22 cellular contexts compared by ENCODE assay signal in genomic region chr3:6228958-6229683, GRCh38.
A peak's percentile ranks its signal among the peaks of the same experiment; 100 is the strongest.
DNase-seq lines count a peak whose midpoint lies in the region; ATAC-seq, FAIRE-seq and TF ChIP-seq lines count a peak whose summit lies in the region.
"Had no signal": no experiment of that assay in that cellular context is flagged by ENCODE, and none has a peak within 500 bp of the region (broad histone marks: within the 10 kb centered on the region; RNA-seq: fewer than 3 reads in every experiment).

No MANE protein-coding gene starts in this region.

- no peak overlapping the region for H3K4me3 Mint-ChIP-seq in neural progenitor cell
- H3K4me3 Mint-ChIP-seq in stimulated activated naive B cell treated with anti-CD40 and anti-IgM and Interleukin-4, amounts not matched to agents 10 μg/mL and 1 μg/mL and 100 μg/mL, for 72 hours = no peak overlapping the region
- H3K4me3 Mint-ChIP-seq: CD4-positive, CD25-positive, alpha-beta regulatory T cell had no signal

- H3K4me3 ChIP-seq in GM12878 = no peak overlapping the region
- no peak overlapping the region for H3K4me3 ChIP-seq in neural progenitor cell
- H3K4me3 ChIP-seq: Peyer's patch, SK-N-MC had no signal

- in situ Hi-C loops in GM12878 (cut with MboI) = no loop called here

- H4K20me1 ChIP-seq in GM12878 (ENCODE audit: control insufficient read depth, insufficient read depth) = no peaks in the 10 kb centered on the region
- no peaks in the 10 kb centered on the region for H4K20me1 ChIP-seq in neural progenitor cell (ENCODE audit: low read depth)

- H2AFZ ChIP-seq in GM12878 (ENCODE audit: control insufficient read depth, low read depth, low read length) (no peak overlapping the region), neural progenitor cell (replicated peaks) (no peak overlapping the region)

- no peak overlapping the region for H3K9ac ChIP-seq in GM12878 (ENCODE audit: control insufficient read depth, insufficient read depth, low read length)
- H3K9ac ChIP-seq in neural progenitor cell = no peak overlapping the region

- no peak for FAIRE-seq in GM12878 (lab: Jason Lieb, UNC)
- FAIRE-seq: GM18507, GM19239, HTR-8/SVneo had no signal

- TF ChIP-seq CTCF in GM12878 (IDR thresholded peaks at IDR 0.05 in 2 of 3, conservative IDR thresholded peaks at IDR 0.05 in 1 of 3; ENCODE audit: control insufficient read depth in 2 of 3, extremely low read depth in 1 of 3, insufficient read depth in 1 of 3, low read depth in 3 of 3, low read length in 3 of 3) (no peak), neural progenitor cell (IDR thresholded peaks at IDR 0.05) (no peak)

- H3K4me2 ChIP-seq in GM12878 (ENCODE audit: control insufficient read depth, insufficient read depth) = peak overlapping the region; percentile 30; the same call in 1 of the 2 replicates
- no peak overlapping the region for H3K4me2 ChIP-seq in neural progenitor cell

- 0 out of 4 replicates have a peak, but pooled peaks of 1 of the 2 experiments have one; percentile 43 for TF ChIP-seq EP300 in GM12878 (IDR thresholded peaks at IDR 0.05; ENCODE audit: borderline replicate concordance in 1 of 2, control insufficient read depth in 1 of 2, low read depth in 2 of 2, low read length in 2 of 2)

- RAD21 ChIA-PET in GM12878 (lab: Charles Lee; ENCODE audit: unreplicated experiment) = interaction anchor here (0.9 to 3.3 kb wide), 12 partner anchors 10 to 931 kb away, joined by 3 to 21 read pairs (median 4); no protein-coding TSS in a partner anchor

- peak overlapping the region; percentile 55 for H3K27ac ChIP-seq in GM12878 (ENCODE audit: control insufficient read depth, insufficient read depth)
- no peak overlapping the region for H3K27ac ChIP-seq in neural progenitor cell
- H3K27ac ChIP-seq: HL-60, Peyer's patch, SK-N-MC had no signal

- POLR2A ChIA-PET in GM12878 (lab: Charles Lee) = interaction anchor here (1.9 kb wide), 1 partner anchor 21 kb away, joined by 11 read pairs; no protein-coding TSS in a partner anchor

- intact Hi-C loops in GM12878 (cut with micrococcal nuclease; ENCODE audit: unreplicated experiment) = loop anchor here (1.0 to 2.0 kb wide), 2 partner anchors 96 to 488 kb away; no protein-coding TSS in a partner anchor

- H3K4me1 Mint-ChIP-seq in neural progenitor cell = no peaks in the 10 kb centered on the region
- H3K4me1 Mint-ChIP-seq in stimulated activated naive B cell treated with anti-CD40 and anti-IgM and Interleukin-4, amounts not matched to agents 10 μg/mL and 1 μg/mL and 100 μg/mL, for 72 hours = no peaks in the 10 kb centered on the region
- H3K4me1 Mint-ChIP-seq: CD4-positive, CD25-positive, alpha-beta regulatory T cell had no signal

- CTCF ChIA-PET in GM12878 (lab: Yijun Ruan, JAX) = interaction anchor here (1.6 to 1.8 kb wide), 2 partner anchors 10 to 16 kb away, joined by 4 to 5 read pairs; no protein-coding TSS in a partner anchor

- no peaks in the 10 kb centered on the region for H3K27me3 Mint-ChIP-seq in neural progenitor cell (ENCODE audit: insufficient read depth, low read depth)
- H3K27me3 Mint-ChIP-seq in stimulated activated naive B cell treated with anti-CD40 and anti-IgM and Interleukin-4, amounts not matched to agents 10 μg/mL and 1 μg/mL and 100 μg/mL, for 72 hours = no peaks in the 10 kb centered on the region
- H3K27me3 Mint-ChIP-seq: CD4-positive, CD25-positive, alpha-beta regulatory T cell had no signal

- no TSS peak for BruUV-seq in GM12878 (replicated peaks; lab: Mats Ljungman, UMichigan)

- H3K27me3 ChIP-seq in GM12878 (replicated peaks in 1 of 2; ENCODE audit: control insufficient read depth in 2 of 2, insufficient read depth in 2 of 2, low read length in 1 of 2) = no peaks in the 10 kb centered on the region
- no peaks in the 10 kb centered on the region for H3K27me3 ChIP-seq in neural progenitor cell
- H3K27me3 ChIP-seq: Peyer's patch had no signal

- H3K27ac Mint-ChIP-seq in neural progenitor cell = no peak overlapping the region
- no peak overlapping the region for H3K27ac Mint-ChIP-seq in stimulated activated naive B cell treated with anti-CD40 and anti-IgM and Interleukin-4, amounts not matched to agents 10 μg/mL and 1 μg/mL and 100 μg/mL, for 72 hours
- H3K27ac Mint-ChIP-seq: CD4-positive, CD25-positive, alpha-beta regulatory T cell had no signal

- peaks cover 3% of the 10 kb centered on the region; the same call in 1 of the 2 replicates for H3K4me1 ChIP-seq in GM12878 (ENCODE audit: control insufficient read depth, insufficient read depth, low read length)
- H3K4me1 ChIP-seq in neural progenitor cell = no peaks in the 10 kb centered on the region
- H3K4me1 ChIP-seq: Caco-2, Peyer's patch had no signal

- WGBS in GM12878 (ENCODE audit: insufficient coverage, insufficient replicate concordance, low lambda C conversion rate, missing lambda C conversion rate) = 3% methylated on average over 4 of the region's 4 CpGs

- H3K36me3 ChIP-seq in GM12878 (ENCODE audit: control insufficient read depth in 2 of 2, insufficient read depth in 2 of 2, low read length in 1 of 2) = no peaks in the 10 kb centered on the region
- H3K36me3 ChIP-seq in neural progenitor cell = no peaks in the 10 kb centered on the region
- H3K36me3 ChIP-seq: Peyer's patch had no signal

- TF ChIP-seq RAD21 in GM12878 (IDR thresholded peaks at IDR 0.05; ENCODE audit: insufficient read depth, low read depth, low read length) = no peak

- H3K79me2 ChIP-seq in GM12878 (ENCODE audit: control insufficient read depth, insufficient read depth, low read length) (no peaks in the 10 kb centered on the region), neural progenitor cell (ENCODE audit: low read depth) (no peaks in the 10 kb centered on the region)

- H3K9me3 ChIP-seq in GM12878 (replicated peaks; ENCODE audit: control insufficient read depth, insufficient read depth, low read length) (no peaks in the 10 kb centered on the region; the same call in 1 of the 3 replicates), neural progenitor cell (ENCODE audit: low read depth) (no peaks in the 10 kb centered on the region)
- H3K9me3 ChIP-seq: Caco-2, Peyer's patch had no signal

- H3F3A ChIP-seq in neural progenitor cell (ENCODE audit: low read depth) = no peaks in the 10 kb centered on the region

- TF ChIP-seq POLR2A in GM12878 (IDR thresholded peaks at IDR 0.05; ENCODE audit: low read depth, low read length) = no peak

- H3K36me3 Mint-ChIP-seq in neural progenitor cell = no peaks in the 10 kb centered on the region
- no peaks in the 10 kb centered on the region for H3K36me3 Mint-ChIP-seq in stimulated activated naive B cell treated with anti-CD40 and anti-IgM and Interleukin-4, amounts not matched to agents 10 μg/mL and 1 μg/mL and 100 μg/mL, for 72 hours
- H3K36me3 Mint-ChIP-seq: CD4-positive, CD25-positive, alpha-beta regulatory T cell had no signal

- DNase-seq in GM12878 (ENCODE audit: low read depth, low spot score) (no peak), neural progenitor cell (ENCODE audit: low spot score) (no peak), HuH-7 (ENCODE audit: low spot score) (no peak)
- no peak for DNase-seq in stimulated activated naive B cell treated with anti-CD40 and anti-IgM and Interleukin-4, amounts not matched to agents 10 μg/mL and 1 μg/mL and 100 μg/mL, for 72 hours
- DNase-seq: Caco-2; CD4-positive, CD25-positive, alpha-beta regulatory T cell; EL; GOT3; NCI-H187; NCI-H226; NCI-H524 treated with DMSO at 0.1 percent for 48 hours; Peyer's patch had no signal

- H3K9me3 Mint-ChIP-seq in neural progenitor cell = no peaks in the 10 kb centered on the region
- H3K9me3 Mint-ChIP-seq in stimulated activated naive B cell treated with anti-CD40 and anti-IgM and Interleukin-4, amounts not matched to agents 10 μg/mL and 1 μg/mL and 100 μg/mL, for 72 hours = peaks cover 0 to 6% of the 10 kb centered on the region in 2 donors

- peak; percentile 46 for ATAC-seq in GM18508 (IDR thresholded peaks at IDR 0.05; ENCODE audit: insufficient read depth, unreplicated experiment)
- peak; percentile 30 for ATAC-seq in GM21576 (IDR thresholded peaks at IDR 0.05; ENCODE audit: unreplicated experiment)
- ATAC-seq in HG03135 (IDR thresholded peaks at IDR 0.05; ENCODE audit: unreplicated experiment) = peak; percentile 58
- ATAC-seq in GM12878 = peak; percentile 72
- no peak for ATAC-seq in HG03442 (IDR thresholded peaks at IDR 0.05; ENCODE audit: unreplicated experiment)
- no peak for ATAC-seq in stimulated activated naive B cell treated with anti-CD40 and anti-IgM and Interleukin-4, amounts not matched to agents 10 μg/mL and 1 μg/mL and 100 μg/mL, for 72 hours (replicated peaks)
- ATAC-seq: Right ventricle myocardium inferior had no signal

- SMC1A ChIA-PET in GM12878 (lab: Charles Lee; ENCODE audit: uncharacterized antibody, unreplicated experiment) = interaction anchor here (0.6 to 2.6 kb wide), 20 partner anchors 10 to 488 kb away, joined by 3 to 13 read pairs (median 4); no protein-coding TSS in a partner anchor

TF ChIP-seq in GM12878, 131 proteins besides CTCF, POLR2A, EP300 and RAD21 (continues in another document):
- TF ChIP-seq CEBPB (IDR thresholded peaks at IDR 0.05; ENCODE audit: borderline replicate concordance in 1 of 2, low read depth in 2 of 2, low read length in 2 of 2) (no peak), SP1 (IDR thresholded peaks at IDR 0.05; ENCODE audit: low read depth, low read length) (no peak), POLR2AphosphoS5 (IDR thresholded peaks at IDR 0.05; ENCODE audit: low read length) (no peak), CHD2 (IDR thresholded peaks at IDR 0.05; ENCODE audit: borderline replicate concordance, low read depth, low read length) (no peak), ATF7 (IDR thresholded peaks at IDR 0.05; ENCODE audit: low read depth) (peak; percentile 81), CHD1 (IDR thresholded peaks at IDR 0.05; ENCODE audit: low read depth, low read length) (no peak), TCF7 (IDR thresholded peaks at IDR 0.05; ENCODE audit: borderline replicate concordance) (0 out of 2 replicates have a peak, but pooled peaks have one; percentile 32), ZBTB33 (IDR thresholded peaks at IDR 0.05) (no peak), ZBED1 (IDR thresholded peaks at IDR 0.05; ENCODE audit: borderline replicate concordance) (no peak)

Comparison
In these comparisons a context has a peak if more than half of its experiments do, and no peak if none do; other contexts are left out.
1. ATAC-seq: peak in GM18508 (single experiment), GM21576 (single experiment), HG03135 (single experiment) and GM12878 (single experiment); none in HG03442 (single experiment) and stimulated activated naive B cell treated with anti-CD40 and anti-IgM and Interleukin-4, amounts not matched to agents 10 μg/mL and 1 μg/mL and 100 μg/mL, for 72 hours (0 of 2).